Comparison of ENCODE assay signal across 9 cellular contexts in the genomic region with DNA sequence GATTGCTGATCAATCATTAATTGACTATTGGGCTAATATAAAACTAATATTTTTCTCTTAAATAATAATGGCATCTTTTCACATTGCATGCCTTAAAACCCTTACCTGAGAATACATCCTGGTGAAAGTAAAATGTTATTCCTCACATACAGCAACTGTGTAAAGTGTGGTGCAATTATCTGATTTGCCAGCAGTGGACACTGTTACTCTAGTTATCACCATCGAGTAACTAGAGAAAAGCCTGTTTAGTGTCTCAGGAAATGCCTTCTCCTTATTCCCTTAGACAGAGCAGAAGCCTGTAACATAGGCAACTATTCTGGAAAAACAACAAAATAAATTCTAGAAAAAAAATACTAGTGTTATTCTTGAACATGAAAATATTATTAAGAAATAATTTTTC.
DNase-seq lines count a peak whose midpoint lies in the region; ATAC-seq and TF ChIP-seq lines count a peak whose summit lies in the region.
"Had no signal": no experiment of that assay in that cellular context is flagged by ENCODE, and none has a peak within 500 bp of the region (broad histone marks: within the 10 kb centered on the region; RNA-seq: fewer than 3 reads in every experiment).

No MANE protein-coding gene starts in this region.

- POLR2A ChIA-PET in activated CD8-positive, alpha-beta T cell treated with anti-CD3 and anti-CD28 coated beads for 36 hours (lab: Charles Lee) = no interaction called here
- POLR2A ChIA-PET in activated CD8-positive, alpha-beta T cell treated with anti-CD3 and anti-CD28 coated beads, Interleukin-2, amount 10 ng/mL, durations not matched to agents 7 days and 5 days (lab: Charles Lee) = no interaction called here

- ATAC-seq in activated CD8-positive, alpha-beta T cell treated with anti-CD3 and anti-CD28 coated beads for 36 hours = no peak
- ATAC-seq in activated CD8-positive, alpha-beta T cell treated with anti-CD3 and anti-CD28 coated beads, Interleukin-2, amount 10 ng/mL, durations not matched to agents 7 days and 5 days = no peak
- ATAC-seq in HG03442 (IDR thresholded peaks at IDR 0.05; ENCODE audit: unreplicated experiment) = peak; percentile 56
- ATAC-seq in HG02970 (IDR thresholded peaks at IDR 0.05; ENCODE audit: low FRiP score, unreplicated experiment) = no peak
- no peak for ATAC-seq in activated naive CD4-positive, alpha-beta T cell treated with anti-CD3 and anti-CD28 coated beads, Interleukin-2, amount 50 U/mL, for 72 hours

- H3K27ac Mint-ChIP-seq in activated CD8-positive, alpha-beta T cell treated with anti-CD3 and anti-CD28 coated beads for 36 hours = no peak overlapping the region
- H3K27ac Mint-ChIP-seq in activated CD8-positive, alpha-beta T cell treated with anti-CD3 and anti-CD28 coated beads, Interleukin-2, amount 10 ng/mL, durations not matched to agents 7 days and 5 days = no peak overlapping the region
- H3K27ac Mint-ChIP-seq in neural crest cell (ENCODE audit: unreplicated experiment) = no peak overlapping the region
- H3K27ac Mint-ChIP-seq in activated naive CD4-positive, alpha-beta T cell treated with anti-CD3 and anti-CD28 coated beads, Interleukin-2, amount 50 U/mL, for 72 hours = no peak overlapping the region
- H3K27ac Mint-ChIP-seq: activated naive CD4-positive, alpha-beta T cell treated with anti-CD3 and anti-CD28 coated beads, Interleukin-2, amount 50 U/mL, for 24 hours had no signal

- H3K36me3 Mint-ChIP-seq in activated CD8-positive, alpha-beta T cell treated with anti-CD3 and anti-CD28 coated beads for 36 hours (ENCODE audit: low read depth) = no peaks in the 10 kb centered on the region
- H3K36me3 Mint-ChIP-seq in activated CD8-positive, alpha-beta T cell treated with anti-CD3 and anti-CD28 coated beads, Interleukin-2, amount 10 ng/mL, durations not matched to agents 7 days and 5 days (ENCODE audit: low read depth) = no peaks in the 10 kb centered on the region
- no peaks in the 10 kb centered on the region for H3K36me3 Mint-ChIP-seq in neural crest cell (ENCODE audit: low read depth)
- H3K36me3 Mint-ChIP-seq in activated naive CD4-positive, alpha-beta T cell treated with anti-CD3 and anti-CD28 coated beads, Interleukin-2, amount 50 U/mL, for 72 hours = no peaks in the 10 kb centered on the region
- H3K36me3 Mint-ChIP-seq: activated naive CD4-positive, alpha-beta T cell treated with anti-CD3 and anti-CD28 coated beads, Interleukin-2, amount 50 U/mL, for 24 hours had no signal

- CTCF ChIA-PET in activated CD8-positive, alpha-beta T cell treated with anti-CD3 and anti-CD28 coated beads for 36 hours (lab: Charles Lee) = interaction anchor here (1.0 to 1.6 kb wide), 3 partner anchors 514 to 614 kb away, joined by 3 to 5 read pairs (median 4); no protein-coding TSS in a partner anchor
- CTCF ChIA-PET in activated CD8-positive, alpha-beta T cell treated with anti-CD3 and anti-CD28 coated beads, Interleukin-2, amount 10 ng/mL, durations not matched to agents 7 days and 5 days (lab: Charles Lee) = interaction anchor here (1.1 kb wide), 1 partner anchor 614 kb away, joined by 7 read pairs; no protein-coding TSS in a partner anchor

- intact Hi-C loops in activated CD8-positive, alpha-beta T cell treated with anti-CD3 and anti-CD28 coated beads for 36 hours (cut with micrococcal nuclease) = loop anchor here (10.0 kb wide), 1 partner anchor 613 kb away; no protein-coding TSS in a partner anchor

- H3K9me3 Mint-ChIP-seq in activated CD8-positive, alpha-beta T cell treated with anti-CD3 and anti-CD28 coated beads for 36 hours = no peaks in the 10 kb centered on the region
- no peaks in the 10 kb centered on the region for H3K9me3 Mint-ChIP-seq in activated CD8-positive, alpha-beta T cell treated with anti-CD3 and anti-CD28 coated beads, Interleukin-2, amount 10 ng/mL, durations not matched to agents 7 days and 5 days (ENCODE audit: insufficient read depth)
- no peaks in the 10 kb centered on the region for H3K9me3 Mint-ChIP-seq in neural crest cell
- H3K9me3 Mint-ChIP-seq in activated naive CD4-positive, alpha-beta T cell treated with anti-CD3 and anti-CD28 coated beads, Interleukin-2, amount 50 U/mL, for 72 hours = no peaks in the 10 kb centered on the region
- H3K9me3 Mint-ChIP-seq: activated naive CD4-positive, alpha-beta T cell treated with anti-CD3 and anti-CD28 coated beads, Interleukin-2, amount 50 U/mL, for 24 hours had no signal

- no peaks in the 10 kb centered on the region for H3K27me3 Mint-ChIP-seq in activated CD8-positive, alpha-beta T cell treated with anti-CD3 and anti-CD28 coated beads for 36 hours
- no peaks in the 10 kb centered on the region for H3K27me3 Mint-ChIP-seq in activated CD8-positive, alpha-beta T cell treated with anti-CD3 and anti-CD28 coated beads, Interleukin-2, amount 10 ng/mL, durations not matched to agents 7 days and 5 days (ENCODE audit: low read depth)
- H3K27me3 Mint-ChIP-seq in neural crest cell (ENCODE audit: low read depth) = peaks cover 27% of the 10 kb centered on the region

- no peaks in the 10 kb centered on the region for H3K4me1 Mint-ChIP-seq in activated CD8-positive, alpha-beta T cell treated with anti-CD3 and anti-CD28 coated beads for 36 hours (ENCODE audit: low read depth)
- no peaks in the 10 kb centered on the region for H3K4me1 Mint-ChIP-seq in activated CD8-positive, alpha-beta T cell treated with anti-CD3 and anti-CD28 coated beads, Interleukin-2, amount 10 ng/mL, durations not matched to agents 7 days and 5 days (ENCODE audit: low read depth)
- no peaks in the 10 kb centered on the region for H3K4me1 Mint-ChIP-seq in neural crest cell
- H3K4me1 Mint-ChIP-seq: activated naive CD4-positive, alpha-beta T cell treated with anti-CD3 and anti-CD28 coated beads, Interleukin-2, amount 50 U/mL, for 24 hours had no signal

- peak; percentile 23 for TF ChIP-seq CTCF in activated CD8-positive, alpha-beta T cell treated with anti-CD3 and anti-CD28 coated beads for 36 hours (IDR thresholded peaks at IDR 0.05)
- peak; percentile 79 for TF ChIP-seq CTCF in neural crest cell (conservative IDR thresholded peaks at IDR 0.05)

- H3K4me3 Mint-ChIP-seq in activated CD8-positive, alpha-beta T cell treated with anti-CD3 and anti-CD28 coated beads for 36 hours = no peak overlapping the region
- no peak overlapping the region for H3K4me3 Mint-ChIP-seq in activated CD8-positive, alpha-beta T cell treated with anti-CD3 and anti-CD28 coated beads, Interleukin-2, amount 10 ng/mL, durations not matched to agents 7 days and 5 days
- no peak overlapping the region for H3K4me3 Mint-ChIP-seq in neural crest cell
- H3K4me3 Mint-ChIP-seq: activated naive CD4-positive, alpha-beta T cell treated with anti-CD3 and anti-CD28 coated beads, Interleukin-2, amount 50 U/mL, for 24 hours had no signal

- peak; percentile 21 for DNase-seq in activated CD8-positive, alpha-beta T cell treated with anti-CD3 and anti-CD28 coated beads for 36 hours
- DNase-seq in activated CD8-positive, alpha-beta T cell treated with anti-CD3 and anti-CD28 coated beads, Interleukin-2, amount 10 ng/mL, durations not matched to agents 7 days and 5 days = no peak
- DNase-seq in NCI-H69 (lab: John Stamatoyannopoulos, UW) (peak; percentile 90), epidermal melanocyte (ENCODE audit: insufficient read length, low spot score) (peak; percentile 45), neural crest cell (ENCODE audit: low read depth, low spot score) (peak; percentile 24)
- DNase-seq in activated naive CD4-positive, alpha-beta T cell treated with anti-CD3 and anti-CD28 coated beads, Interleukin-2, amount 50 U/mL, for 72 hours (ENCODE audit: low spot score in 2 of 2) = no peak

Comparison
In these comparisons a context has a peak if more than half of its experiments do, and no peak if none do; other contexts are left out.
1. DNase-seq: peak in activated CD8-positive, alpha-beta T cell treated with anti-CD3 and anti-CD28 coated beads for 36 hours (single experiment), NCI-H69 (single experiment), epidermal melanocyte (single experiment) and neural crest cell (single experiment); none in activated CD8-positive, alpha-beta T cell treated with anti-CD3 and anti-CD28 coated beads, Interleukin-2, amount 10 ng/mL, durations not matched to agents 7 days and 5 days (single experiment) and activated naive CD4-positive, alpha-beta T cell treated with anti-CD3 and anti-CD28 coated beads, Interleukin-2, amount 50 U/mL, for 72 hours (0 of 2).